ENCODE assay signal across 19 cellular contexts in genomic region chr20:5781798-5782750, GRCh38. TPM values are rescaled to one million over a fixed set of nuclear protein-coding genes. Genes with fewer than 3 reads are reported as not detected.
DNase-seq lines count a peak whose midpoint lies in the region; ATAC-seq, FAIRE-seq and TF ChIP-seq lines count a peak whose summit lies in the region.
"Had no signal": no experiment of that assay in that cellular context is flagged by ENCODE, and none has a peak within 500 bp of the region (broad histone marks: within the 10 kb centered on the region; RNA-seq: fewer than 3 reads in every experiment).

No MANE protein-coding gene starts in this region.

- peak overlapping the region in 5 of 7 donors; percentile 19 to 93 (median 70) for H3K27ac Mint-ChIP-seq in CD4-positive, alpha-beta memory T cell
- peak overlapping the region; percentile 89 to 95 (median 94) for H3K27ac Mint-ChIP-seq in nephron

- no peaks in the 10 kb centered on the region for H4K20me1 ChIP-seq in OCI-LY1 (ENCODE audit: insufficient read depth, low read length)

- ATAC-seq in left cardiac atrium (peak; percentile 44 to 65), HG03469 (IDR thresholded peaks at IDR 0.05; ENCODE audit: unreplicated experiment) (no peak), GM18907 (IDR thresholded peaks at IDR 0.05; ENCODE audit: unreplicated experiment) (no peak)
- ATAC-seq: Panc1 had no signal

- H3K27ac ChIP-seq in CD4-positive, alpha-beta memory T cell (ENCODE audit: low read depth, low read length) = no peak overlapping the region
- peak overlapping the region; percentile 44 for H3K27ac ChIP-seq in OCI-LY1 (ENCODE audit: low read depth, low read length, poor library complexity, severe bottlenecking)
- H3K27ac ChIP-seq: coronary artery, GM23248 had no signal

- no peaks in the 10 kb centered on the region for H3K27me3 Mint-ChIP-seq in CD4-positive, alpha-beta memory T cell
- H3K27me3 Mint-ChIP-seq in nephron (ENCODE audit: low read depth) = no peaks in the 10 kb centered on the region
- H3K27me3 Mint-ChIP-seq: IgD-negative memory B cell had no signal

- no peak overlapping the region for H3K4me3 ChIP-seq in CD4-positive, alpha-beta memory T cell (ENCODE audit: low read length in 2 of 2)
- no peak overlapping the region for H3K4me3 ChIP-seq in OCI-LY1 (ENCODE audit: low read depth, low read length, poor library complexity, severe bottlenecking)
- H3K4me3 ChIP-seq: coronary artery, esophagus muscularis mucosa, GM23248 had no signal

- H3K79me2 ChIP-seq in OCI-LY1 (ENCODE audit: insufficient read depth, low read length) = no peaks in the 10 kb centered on the region

- H3K4me3 Mint-ChIP-seq in CD4-positive, alpha-beta memory T cell = no peak overlapping the region
- H3K4me3 Mint-ChIP-seq in nephron = peak overlapping the region in 2 of 3 experiments; percentile 30 to 40
- H3K4me3 Mint-ChIP-seq: IgD-negative memory B cell had no signal

- H3K4me1 Mint-ChIP-seq in CD4-positive, alpha-beta memory T cell = peaks cover 8 to 17% (median 13%) of the 10 kb centered on the region in 4 donors
- H3K4me1 Mint-ChIP-seq in nephron = peaks cover 38% of the 10 kb centered on the region

- no peaks in the 10 kb centered on the region for H3K27me3 ChIP-seq in CD4-positive, alpha-beta memory T cell (ENCODE audit: insufficient read depth, low read length)
- H3K27me3 ChIP-seq in OCI-LY1 (ENCODE audit: insufficient read depth, low read length) = no peaks in the 10 kb centered on the region
- H3K27me3 ChIP-seq: esophagus muscularis mucosa had no signal

- peaks cover 22 to 42% of the 10 kb centered on the region in 2 donors for H3K36me3 Mint-ChIP-seq in CD4-positive, alpha-beta memory T cell
- peaks cover 15% of the 10 kb centered on the region for H3K36me3 Mint-ChIP-seq in nephron (ENCODE audit: low read depth)

- DNase-seq in CD4-positive, alpha-beta memory T cell = no peak
- DNase-seq in left cardiac atrium = no peak
- no peak for DNase-seq in RCC 7860 (ENCODE audit: low spot score)
- DNase-seq in activated gamma-delta T cell (lab: John Stamatoyannopoulos, UW) = no peak
- DNase-seq: activated CD4-positive, CD25-positive, alpha-beta regulatory T cell treated with anti-CD3 and anti-CD28 coated beads, Interleukin-2, amount 50 U/mL, for 72 hours; GM23248; hypothalamus; NCI-H1105 treated with DMSO at 0.1 percent for 48 hours; NCI-H2227 treated with DMSO at 0.1 percent for 48 hours; substantia nigra; T-helper 1 cell had no signal

- H3K9ac ChIP-seq in OCI-LY1 (ENCODE audit: low read length) = no peak overlapping the region
- H3K9ac ChIP-seq: GM23248 had no signal

- CTCF ChIA-PET in CD4-positive, alpha-beta memory T cell (lab: Charles Lee; ENCODE audit: partially characterized antibody) = interaction anchor here (8.7 kb wide), 1 partner anchor 251 kb away, joined by 150 read pairs; no protein-coding TSS in a partner anchor

- FAIRE-seq in RCC 7860 (lab: Jason Lieb, UNC) = no peak

- no peaks in the 10 kb centered on the region for H3K9me3 Mint-ChIP-seq in CD4-positive, alpha-beta memory T cell
- no peaks in the 10 kb centered on the region for H3K9me3 Mint-ChIP-seq in nephron
- H3K9me3 Mint-ChIP-seq: IgD-negative memory B cell had no signal

- no peak overlapping the region for H2AFZ ChIP-seq in OCI-LY1 (ENCODE audit: low read length)
- H2AFZ ChIP-seq: GM23248 had no signal

- peaks cover 13% of the 10 kb centered on the region for H3K36me3 ChIP-seq in CD4-positive, alpha-beta memory T cell (ENCODE audit: insufficient read depth, low read length)
- peaks cover 52% of the 10 kb centered on the region for H3K36me3 ChIP-seq in OCI-LY1 (ENCODE audit: insufficient read depth, low read length)

- TF ChIP-seq CTCF in OCI-LY1 (IDR thresholded peaks at IDR 0.05; ENCODE audit: low read length) (no peak), nephron (IDR thresholded peaks at IDR 0.05; ENCODE audit: unreplicated experiment in 3 of 3) (no peak)

- H3K4me2 ChIP-seq in OCI-LY1 (ENCODE audit: low read length) = no peak overlapping the region

- no peaks in the 10 kb centered on the region for H3K9me3 ChIP-seq in CD4-positive, alpha-beta memory T cell (ENCODE audit: control insufficient read depth in 1 of 2, low read length in 2 of 2)
- H3K9me3 ChIP-seq in OCI-LY1 (ENCODE audit: low read length) = no peaks in the 10 kb centered on the region
- H3K9me3 ChIP-seq: esophagus muscularis mucosa had no signal

- POLR2A ChIA-PET in CD4-positive, alpha-beta memory T cell (lab: Charles Lee; ENCODE audit: partially characterized antibody) = no interaction called here

- no peaks in the 10 kb centered on the region for H3K9me2 ChIP-seq in OCI-LY1 (ENCODE audit: low read depth, low read length)

- peaks cover 6% of the 10 kb centered on the region for H3K4me1 ChIP-seq in CD4-positive, alpha-beta memory T cell (ENCODE audit: insufficient read depth, low read length)
- peaks cover 21% of the 10 kb centered on the region for H3K4me1 ChIP-seq in OCI-LY1 (ENCODE audit: insufficient read depth, low read length, severe bottlenecking)

- no peaks in the 10 kb centered on the region for H3F3A ChIP-seq in OCI-LY1 (ENCODE audit: insufficient read depth, low read length)

- intact Hi-C loops in CD4-positive, alpha-beta memory T cell (cut with micrococcal nuclease) = no loop called here
- intact Hi-C loops in left cardiac atrium (cut with DNase I) = loop anchor here (10.0 kb wide), 2 partner anchors 207 to 293 kb away; no protein-coding TSS in a partner anchor

RNA-seq across cellular contexts. Expression of gene SHLD1, which starts 31.9 kb away (rescaled TPM):
- 10 to 100 TPM; 13.6 to 16.3 TPM for total RNA-seq in CD4-positive, alpha-beta memory T cell
- polyA plus RNA-seq in CD4-positive, alpha-beta memory T cell = 10 to 100 TPM; 20.2 to 22.0 TPM
- total RNA-seq in left cardiac atrium = 1 to 10 TPM; 8.9 to 9.3 TPM

Comparison
In these comparisons a context has a peak if more than half of its experiments do, and no peak if none do; other contexts are left out.
1. H3K4me3 Mint-ChIP-seq: peak in nephron (2 of 3); none in CD4-positive, alpha-beta memory T cell (0 of 8).
2. ATAC-seq: peak in left cardiac atrium (2 of 2); none in HG03469 (single experiment) and GM18907 (single experiment).